In genomic region chr5:129767927-129768380, GRCh38 we compare ENCODE assay signal across 8 cellular contexts. TPM values are rescaled to one million over a fixed set of nuclear protein-coding genes. Genes with fewer than 3 reads are reported as not detected.
DNase-seq lines count a peak whose midpoint lies in the region; ATAC-seq and TF ChIP-seq lines count a peak whose summit lies in the region.

No MANE protein-coding gene starts in this region.

- ATAC-seq in GM18867 (IDR thresholded peaks at IDR 0.05; ENCODE audit: unreplicated experiment) (peak; percentile 89), HG03045 (IDR thresholded peaks at IDR 0.05; ENCODE audit: unreplicated experiment) (peak; percentile 85)

- no peaks in the 10 kb centered on the region for H3K36me3 Mint-ChIP-seq in T-helper 2 cell treated with Interferon-gamma antibody and Interleukin-4, amounts not matched to agents 5 μg/mL and 100 μg/mL, for 36 hours (ENCODE audit: low read depth)
- H3K36me3 Mint-ChIP-seq in brain, result no peaks in the 10 kb centered on the region

- H3K27me3 Mint-ChIP-seq in T-helper 2 cell treated with Interferon-gamma antibody and Interleukin-4, amounts not matched to agents 5 μg/mL and 100 μg/mL, for 36 hours (ENCODE audit: low read depth), result no peaks in the 10 kb centered on the region
- no peaks in the 10 kb centered on the region for H3K27me3 Mint-ChIP-seq in brain

- TF ChIP-seq CTCF in AG10803 (conservative IDR thresholded peaks at IDR 0.05; ENCODE audit: low read length), result peak; percentile 99
- TF ChIP-seq CTCF in brain (conservative IDR thresholded peaks at IDR 0.05), result peak; percentile 100

- no peaks in the 10 kb centered on the region for H3K9me3 Mint-ChIP-seq in T-helper 2 cell treated with Interferon-gamma antibody and Interleukin-4, amounts not matched to agents 5 μg/mL and 100 μg/mL, for 36 hours
- peaks cover 0 to 4% (median 0%) of the 10 kb centered on the region in 5 experiments for H3K9me3 Mint-ChIP-seq in brain

- H3K4me3 ChIP-seq in AG10803 (ENCODE audit: low read length), result no peak overlapping the region

- H3K4me3 Mint-ChIP-seq in T-helper 2 cell treated with Interferon-gamma antibody and Interleukin-4, amounts not matched to agents 5 μg/mL and 100 μg/mL, for 36 hours, result no peak overlapping the region
- peak overlapping the region in 3 of 5 experiments; percentile 18 to 64 (median 21) for H3K4me3 Mint-ChIP-seq in brain

- H3K4me1 Mint-ChIP-seq in T-helper 2 cell treated with Interferon-gamma antibody and Interleukin-4, amounts not matched to agents 5 μg/mL and 100 μg/mL, for 36 hours (ENCODE audit: low read depth), result no peaks in the 10 kb centered on the region
- peaks cover 20% of the 10 kb centered on the region for H3K4me1 Mint-ChIP-seq in brain

- DNase-seq in AG10803 (ENCODE audit: low read depth) (peak; percentile 83), NCI-H1930 (lab: John Stamatoyannopoulos, UW) (peak; percentile 70), iPS-NIHi11 (ENCODE audit: low spot score) (peak; percentile 69)
- peak; percentile 61 for DNase-seq in T-helper 2 cell treated with Interferon-gamma antibody and Interleukin-4, amounts not matched to agents 5 μg/mL and 100 μg/mL, for 36 hours (ENCODE audit: low spot score)
- peak; percentile 75 for DNase-seq in stimulated activated CD4-positive, alpha-beta T cell treated with anti-CD3 and anti-CD28 coated beads, Interleukin-15, amount 100 ng/mL, for 24 hours

- H3K27ac Mint-ChIP-seq in T-helper 2 cell treated with Interferon-gamma antibody and Interleukin-4, amounts not matched to agents 5 μg/mL and 100 μg/mL, for 36 hours, result no peak overlapping the region
- peak overlapping the region in 1 of 5 experiments; percentile 25 for H3K27ac Mint-ChIP-seq in brain

RNA-seq across cellular contexts. Expression of gene MINAR2, which starts 20.1 kb away (rescaled TPM):
- not detected for polyA plus RNA-seq in brain (ENCODE audit: insufficient read depth, low read depth, low replicate concordance)
